In the genomic region with DNA sequence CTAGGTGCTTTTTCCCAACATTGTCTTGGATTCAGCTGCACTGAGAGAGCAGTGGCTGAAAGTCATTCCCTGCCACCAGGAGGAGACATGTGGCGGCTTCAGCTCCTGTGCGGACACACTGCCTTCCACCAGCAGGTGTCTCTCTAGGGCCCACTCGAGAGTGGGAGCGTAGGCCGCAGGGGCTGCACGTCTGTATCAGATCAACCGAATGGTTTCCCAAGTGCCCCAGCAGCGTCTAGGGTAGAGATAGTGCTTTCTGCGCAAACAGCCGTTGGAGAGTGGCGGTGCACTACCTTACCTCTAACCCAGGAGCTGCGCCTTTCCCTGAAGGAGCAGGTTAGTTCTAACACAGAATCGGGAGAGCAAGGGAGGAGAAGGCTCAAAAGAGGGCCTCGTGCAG, we compare ENCODE assay signal across 8 cellular contexts. TPM values are rescaled to one million over a fixed set of nuclear protein-coding genes. Genes with fewer than 3 reads are reported as not detected.
DNase-seq lines count a peak whose midpoint lies in the region; ATAC-seq and TF ChIP-seq lines count a peak whose summit lies in the region.

No MANE protein-coding gene starts in this region.

- H3K4me3 ChIP-seq in mammary epithelial cell (replicated peaks in 1 of 3; ENCODE audit: insufficient read depth in 1 of 3, low read depth in 2 of 3, low read length in 3 of 3) (no peak overlapping the region), epithelial cell of proximal tubule (ENCODE audit: low read depth, low read length) (no peak overlapping the region), thoracic aorta (no peak overlapping the region)
- H3K4me3 ChIP-seq in naive thymus-derived CD4-positive, alpha-beta T cell (ENCODE audit: low read length): no peak overlapping the region

- dilution Hi-C loops in mammary epithelial cell (cut with HindIII; ENCODE audit: low sequenced_read_pairs): no loop called here

- POLR2A ChIA-PET in MCF 10A (lab: Yijun Ruan, JAX): no interaction called here
- POLR2A ChIA-PET in activated CD4-positive, alpha-beta memory T cell treated with anti-CD3 and anti-CD28 coated beads, Interleukin-2, amount 10 ng/mL, durations not matched to agents 7 days and 5 days (lab: Charles Lee): no interaction called here
- POLR2A ChIA-PET in naive thymus-derived CD4-positive, alpha-beta T cell (lab: Charles Lee): no interaction called here

- peak; percentile 35 for TF ChIP-seq CTCF in MCF 10A (IDR thresholded peaks at IDR 0.05; ENCODE audit: unreplicated experiment)
- TF ChIP-seq CTCF in mammary epithelial cell (conservative IDR thresholded peaks at IDR 0.05 in 1 of 2, IDR thresholded peaks at IDR 0.05 in 1 of 2; ENCODE audit: extremely low read depth in 1 of 2, insufficient read depth in 1 of 2, low read depth in 1 of 2, low read length in 2 of 2): no peak
- TF ChIP-seq CTCF in epithelial cell of proximal tubule (conservative IDR thresholded peaks at IDR 0.05; ENCODE audit: low read depth, low read length): peak; percentile 100
- peak; percentile 61 for TF ChIP-seq CTCF in thoracic aorta (IDR thresholded peaks at IDR 0.05)

- H3K36me3 ChIP-seq in mammary epithelial cell (ENCODE audit: insufficient read depth, low read length): no peaks in the 10 kb centered on the region
- no peaks in the 10 kb centered on the region for H3K36me3 ChIP-seq in naive thymus-derived CD4-positive, alpha-beta T cell (ENCODE audit: control insufficient read depth in 2 of 3, insufficient read depth in 3 of 3, low read length in 3 of 3)
- no peaks in the 10 kb centered on the region for H3K36me3 ChIP-seq in thoracic aorta

- in situ Hi-C loops in mammary epithelial cell (cut with MboI; ENCODE audit: low sequenced_read_pairs in 2 of 2): no loop called here

- intact Hi-C loops in MCF 10A (cut with micrococcal nuclease): no loop called here
- intact Hi-C loops in mammary epithelial cell (cut with micrococcal nuclease): no loop called here
- intact Hi-C loops in naive thymus-derived CD4-positive, alpha-beta T cell (cut with micrococcal nuclease): loop anchor here in 1 of 2 donors (1.0 kb wide), 2 partner anchors 143 to 255 kb away; no protein-coding TSS in a partner anchor

- no peak overlapping the region for H3K27ac Mint-ChIP-seq in MCF 10A (ENCODE audit: low read depth, unreplicated experiment)
- H3K27ac Mint-ChIP-seq in activated CD4-positive, alpha-beta memory T cell treated with anti-CD3 and anti-CD28 coated beads, Interleukin-2, amount 10 ng/mL, durations not matched to agents 7 days and 5 days: no peak overlapping the region
- H3K27ac Mint-ChIP-seq in naive thymus-derived CD4-positive, alpha-beta T cell: peak overlapping the region in 2 of 9 donors; percentile 64 to 87

- H3K9me3 Mint-ChIP-seq in MCF 10A (ENCODE audit: unreplicated experiment): no peaks in the 10 kb centered on the region
- H3K9me3 Mint-ChIP-seq in activated CD4-positive, alpha-beta memory T cell treated with anti-CD3 and anti-CD28 coated beads, Interleukin-2, amount 10 ng/mL, durations not matched to agents 7 days and 5 days: no peaks in the 10 kb centered on the region
- H3K9me3 Mint-ChIP-seq in naive thymus-derived CD4-positive, alpha-beta T cell: no peaks in the 10 kb centered on the region

- H3K36me3 Mint-ChIP-seq in MCF 10A (ENCODE audit: insufficient read depth, unreplicated experiment): no peaks in the 10 kb centered on the region
- H3K36me3 Mint-ChIP-seq in activated CD4-positive, alpha-beta memory T cell treated with anti-CD3 and anti-CD28 coated beads, Interleukin-2, amount 10 ng/mL, durations not matched to agents 7 days and 5 days (ENCODE audit: low read depth): no peaks in the 10 kb centered on the region
- H3K36me3 Mint-ChIP-seq in naive thymus-derived CD4-positive, alpha-beta T cell: no peaks in the 10 kb centered on the region

- no peaks in the 10 kb centered on the region for H3K4me1 Mint-ChIP-seq in MCF 10A (ENCODE audit: insufficient read depth, unreplicated experiment)
- H3K4me1 Mint-ChIP-seq in activated CD4-positive, alpha-beta memory T cell treated with anti-CD3 and anti-CD28 coated beads, Interleukin-2, amount 10 ng/mL, durations not matched to agents 7 days and 5 days: peaks cover 1% of the 10 kb centered on the region
- H3K4me1 Mint-ChIP-seq in naive thymus-derived CD4-positive, alpha-beta T cell: peaks cover 0 to 6% (median 5%) of the 10 kb centered on the region in 7 donors

- H3K27me3 Mint-ChIP-seq in MCF 10A (ENCODE audit: insufficient read depth, unreplicated experiment): peaks cover 7% of the 10 kb centered on the region
- peaks cover 5% of the 10 kb centered on the region for H3K27me3 Mint-ChIP-seq in activated CD4-positive, alpha-beta memory T cell treated with anti-CD3 and anti-CD28 coated beads, Interleukin-2, amount 10 ng/mL, durations not matched to agents 7 days and 5 days
- H3K27me3 Mint-ChIP-seq in naive thymus-derived CD4-positive, alpha-beta T cell: peaks cover 0 to 7% (median 0%) of the 10 kb centered on the region in 5 donors

- H3K9me3 ChIP-seq in mammary epithelial cell (replicated peaks; ENCODE audit: insufficient read depth, low read length): peaks cover 11% of the 10 kb centered on the region
- no peaks in the 10 kb centered on the region for H3K9me3 ChIP-seq in naive thymus-derived CD4-positive, alpha-beta T cell (ENCODE audit: control insufficient read depth in 2 of 3, low read length in 3 of 3)
- no peaks in the 10 kb centered on the region for H3K9me3 ChIP-seq in thoracic aorta

- no peak overlapping the region for H2AFZ ChIP-seq in mammary epithelial cell (ENCODE audit: low read depth, low read length)

- ATAC-seq in naive thymus-derived CD4-positive, alpha-beta T cell: peak; percentile 79
- ATAC-seq in thoracic aorta (ENCODE audit: insufficient number of reproducible peaks, low FRiP score, low read depth) (no peak), GM21367 (IDR thresholded peaks at IDR 0.05; ENCODE audit: unreplicated experiment) (no peak)

- no peaks in the 10 kb centered on the region for H3K79me2 ChIP-seq in mammary epithelial cell (ENCODE audit: insufficient read depth, low read length)

- H3K4me1 ChIP-seq in mammary epithelial cell (ENCODE audit: insufficient read depth, low read length) (no peaks in the 10 kb centered on the region), thoracic aorta (ENCODE audit: control insufficient read depth in 1 of 2, low read depth in 2 of 2) (no peaks in the 10 kb centered on the region)
- no peaks in the 10 kb centered on the region for H3K4me1 ChIP-seq in naive thymus-derived CD4-positive, alpha-beta T cell (ENCODE audit: control insufficient read depth in 2 of 2, insufficient read depth in 2 of 2, low read length in 2 of 2)

- peak; percentile 14 for DNase-seq in MCF 10A (ENCODE audit: unreplicated experiment)
- no peak for DNase-seq in mammary epithelial cell
- DNase-seq in NCI-H2029 (lab: John Stamatoyannopoulos, UW): peak; percentile 61
- DNase-seq in activated CD4-positive, alpha-beta memory T cell treated with anti-CD3 and anti-CD28 coated beads, Interleukin-2, amount 10 ng/mL, durations not matched to agents 7 days and 5 days: peak; percentile 51
- no peak for DNase-seq in epithelial cell of proximal tubule (ENCODE audit: low read depth)
- peak; percentile 23 to 69 (median 49) for DNase-seq in naive thymus-derived CD4-positive, alpha-beta T cell
- DNase-seq in thoracic aorta (ENCODE audit: low spot score): no peak

- BruUV-seq in MCF 10A (replicated peaks; lab: Mats Ljungman, UMichigan) (no TSS peak), mammary epithelial cell (replicated peaks; lab: Mats Ljungman, UMichigan) (no TSS peak)

- no peaks in the 10 kb centered on the region for H4K20me1 ChIP-seq in mammary epithelial cell (ENCODE audit: insufficient read depth, low read length)

- H3K4me2 ChIP-seq in mammary epithelial cell (ENCODE audit: insufficient read depth, low read depth, low read length): no peak overlapping the region

- H3K27ac ChIP-seq in mammary epithelial cell (ENCODE audit: insufficient read depth, low read depth, low read length) (no peak overlapping the region), thoracic aorta (no peak overlapping the region)
- no peak overlapping the region for H3K27ac ChIP-seq in naive thymus-derived CD4-positive, alpha-beta T cell (ENCODE audit: low read depth, low read length)

- H3K9ac ChIP-seq in mammary epithelial cell (ENCODE audit: insufficient read depth, low read length): no peak overlapping the region

- H3K4me3 Mint-ChIP-seq in MCF 10A (ENCODE audit: unreplicated experiment): no peak overlapping the region
- no peak overlapping the region for H3K4me3 Mint-ChIP-seq in activated CD4-positive, alpha-beta memory T cell treated with anti-CD3 and anti-CD28 coated beads, Interleukin-2, amount 10 ng/mL, durations not matched to agents 7 days and 5 days
- H3K4me3 Mint-ChIP-seq in naive thymus-derived CD4-positive, alpha-beta T cell: no peak overlapping the region

- CTCF ChIA-PET in MCF 10A (lab: Yijun Ruan, JAX) (no interaction called here), mammary epithelial cell (lab: Charles Lee; ENCODE audit: low non-redundant PET) (no interaction called here)
- CTCF ChIA-PET in activated CD4-positive, alpha-beta memory T cell treated with anti-CD3 and anti-CD28 coated beads, Interleukin-2, amount 10 ng/mL, durations not matched to agents 7 days and 5 days (lab: Charles Lee): interaction anchor here (0.6 to 2.6 kb wide), 8 partner anchors 32 to 344 kb away, joined by 3 to 23 read pairs (median 4); a partner anchor contains a TSS
- CTCF ChIA-PET in naive thymus-derived CD4-positive, alpha-beta T cell (lab: Charles Lee): interaction anchor here (0.9 to 3.9 kb wide), 3 partner anchors 11 to 256 kb away, joined by 3 to 25 read pairs (median 8); no protein-coding TSS in a partner anchor

- H3K27me3 ChIP-seq in mammary epithelial cell (ENCODE audit: insufficient read depth, low read length): no peaks in the 10 kb centered on the region
- H3K27me3 ChIP-seq in naive thymus-derived CD4-positive, alpha-beta T cell (ENCODE audit: control insufficient read depth in 2 of 2, insufficient read depth in 2 of 2, low read length in 2 of 2): no peaks in the 10 kb centered on the region
- H3K27me3 ChIP-seq in thoracic aorta (replicated peaks; ENCODE audit: insufficient read depth): no peaks in the 10 kb centered on the region

- WGBS in mammary epithelial cell (ENCODE audit: low coverage, missing lambda C conversion rate): 77% methylated on average over 13 of the region's 14 CpGs

RNA-seq across cellular contexts. Expression of a gene that starts 31.7 kb away (rescaled TPM):
- total RNA-seq in MCF 10A (2022): not detected in 2 replicates
- under 1 TPM in 1 of 2 donors, not detected in 1; under 0.01 TPM for total RNA-seq in mammary epithelial cell
- polyA plus RNA-seq in mammary epithelial cell: not detected
- polyA minus RNA-seq in mammary epithelial cell: not detected
- total RNA-seq in activated CD4-positive, alpha-beta memory T cell treated with anti-CD3 and anti-CD28 coated beads, Interleukin-2, amount 10 ng/mL, durations not matched to agents 7 days and 5 days: not detected
- total RNA-seq in epithelial cell of proximal tubule: 0.07 TPM in 1 of 2 replicates, not detected in the other
- not detected for total RNA-seq in naive thymus-derived CD4-positive, alpha-beta T cell
- not detected for polyA plus RNA-seq in naive thymus-derived CD4-positive, alpha-beta T cell
- 1 to 10 TPM in 1 of 2 donors, under 1 TPM in 1; 0.68 to 1.1 TPM for total RNA-seq in thoracic aorta

RNA-seq across cellular contexts. Expression of a gene that starts 53.3 kb away (rescaled TPM):
- total RNA-seq in MCF 10A (2022) (not detected in 2 replicates), mammary epithelial cell (under 1 TPM; 0.17 to 0.28 TPM), epithelial cell of proximal tubule (1.2 and 2.4 TPM in 2 replicates), thoracic aorta (10 to 100 TPM in 1 of 2 donors, 1 to 10 TPM in 1; 6.7 to 14.4 TPM)
- 0.17 TPM for polyA plus RNA-seq in mammary epithelial cell
- not detected for polyA minus RNA-seq in mammary epithelial cell
- total RNA-seq in activated CD4-positive, alpha-beta memory T cell treated with anti-CD3 and anti-CD28 coated beads, Interleukin-2, amount 10 ng/mL, durations not matched to agents 7 days and 5 days: under 1 TPM in 1 of 2 experiments, not detected in 1; 0.05 TPM
- under 1 TPM in 2 of 5 experiments, not detected in 3; 0.08 to 0.12 TPM for total RNA-seq in naive thymus-derived CD4-positive, alpha-beta T cell
- polyA plus RNA-seq in naive thymus-derived CD4-positive, alpha-beta T cell: under 1 TPM in 1 of 2 donors, not detected in 1; 0.04 TPM

RNA-seq across cellular contexts. Expression of a gene that starts 54.8 kb away (rescaled TPM):
- 26.5 and 35.0 TPM in 2 replicates for total RNA-seq in MCF 10A (2022)
- total RNA-seq in mammary epithelial cell: 10 to 100 TPM; 35.5 to 41.5 TPM
- 14.3 TPM for polyA plus RNA-seq in mammary epithelial cell
- polyA minus RNA-seq in mammary epithelial cell: 3.3 TPM
- 10 to 100 TPM; 57.5 to 60.6 TPM for total RNA-seq in activated CD4-positive, alpha-beta memory T cell treated with anti-CD3 and anti-CD28 coated beads, Interleukin-2, amount 10 ng/mL, durations not matched to agents 7 days and 5 days
- 21.1 and 21.4 TPM in 2 replicates for total RNA-seq in epithelial cell of proximal tubule
- total RNA-seq in naive thymus-derived CD4-positive, alpha-beta T cell: 100 to 1,000 TPM in 1 of 5 experiments, 10 to 100 TPM in 4; 69.4 to 114 (median 90.1) TPM
- 10 to 100 TPM; 36.7 to 49.1 TPM for polyA plus RNA-seq in naive thymus-derived CD4-positive, alpha-beta T cell
- total RNA-seq in thoracic aorta: 10 to 100 TPM; 40.3 to 42.0 TPM

Comparison
In these comparisons a context has a peak if more than half of its experiments do, and no peak if none do; other contexts are left out.
1. DNase-seq: peak in MCF 10A (single experiment), NCI-H2029 (single experiment), activated CD4-positive, alpha-beta memory T cell treated with anti-CD3 and anti-CD28 coated beads, Interleukin-2, amount 10 ng/mL, durations not matched to agents 7 days and 5 days (single experiment) and naive thymus-derived CD4-positive, alpha-beta T cell (9 of 9); none in mammary epithelial cell (single experiment), epithelial cell of proximal tubule (single experiment) and thoracic aorta (single experiment).
2. CTCF ChIP-seq: peak in MCF 10A (single experiment), epithelial cell of proximal tubule (single experiment) and thoracic aorta (single experiment); none in mammary epithelial cell (0 of 2).
3. CTCF ChIA-PET loops: an anchor here in activated CD4-positive, alpha-beta memory T cell treated with anti-CD3 and anti-CD28 coated beads, Interleukin-2, amount 10 ng/mL, durations not matched to agents 7 days and 5 days (0.6 to 2.6 kb wide) and naive thymus-derived CD4-positive, alpha-beta T cell (0.9 to 3.9 kb wide); none called in MCF 10A and mammary epithelial cell.